ENCODE assay signal across 1 cellular context in the genomic region with DNA sequence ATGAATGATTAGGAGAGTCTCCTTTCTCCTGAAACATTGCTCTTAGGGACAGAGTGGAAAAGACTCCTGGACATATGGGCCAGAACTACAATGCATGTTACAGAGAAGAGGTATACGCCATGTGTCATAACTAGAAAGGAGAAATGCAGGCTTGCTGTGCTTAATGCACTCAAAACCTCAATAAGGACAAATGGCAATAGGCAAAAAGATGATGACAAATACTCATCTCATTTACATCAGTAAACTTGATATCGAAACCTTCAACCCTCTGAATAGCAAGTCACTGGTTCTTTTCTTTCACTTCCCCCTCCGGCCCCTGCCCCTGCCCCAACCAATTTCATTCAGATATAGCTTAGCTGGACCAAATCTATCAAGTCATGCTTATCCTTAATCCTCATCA.
TF ChIP-seq lines count a peak whose summit lies in the region.

No MANE protein-coding gene starts in this region.

TF ChIP-seq in HepG2, 621 proteins besides CTCF, POLR2A, EP300 and RAD21 (continued from another document):
- TF ChIP-seq, protein P1, sequence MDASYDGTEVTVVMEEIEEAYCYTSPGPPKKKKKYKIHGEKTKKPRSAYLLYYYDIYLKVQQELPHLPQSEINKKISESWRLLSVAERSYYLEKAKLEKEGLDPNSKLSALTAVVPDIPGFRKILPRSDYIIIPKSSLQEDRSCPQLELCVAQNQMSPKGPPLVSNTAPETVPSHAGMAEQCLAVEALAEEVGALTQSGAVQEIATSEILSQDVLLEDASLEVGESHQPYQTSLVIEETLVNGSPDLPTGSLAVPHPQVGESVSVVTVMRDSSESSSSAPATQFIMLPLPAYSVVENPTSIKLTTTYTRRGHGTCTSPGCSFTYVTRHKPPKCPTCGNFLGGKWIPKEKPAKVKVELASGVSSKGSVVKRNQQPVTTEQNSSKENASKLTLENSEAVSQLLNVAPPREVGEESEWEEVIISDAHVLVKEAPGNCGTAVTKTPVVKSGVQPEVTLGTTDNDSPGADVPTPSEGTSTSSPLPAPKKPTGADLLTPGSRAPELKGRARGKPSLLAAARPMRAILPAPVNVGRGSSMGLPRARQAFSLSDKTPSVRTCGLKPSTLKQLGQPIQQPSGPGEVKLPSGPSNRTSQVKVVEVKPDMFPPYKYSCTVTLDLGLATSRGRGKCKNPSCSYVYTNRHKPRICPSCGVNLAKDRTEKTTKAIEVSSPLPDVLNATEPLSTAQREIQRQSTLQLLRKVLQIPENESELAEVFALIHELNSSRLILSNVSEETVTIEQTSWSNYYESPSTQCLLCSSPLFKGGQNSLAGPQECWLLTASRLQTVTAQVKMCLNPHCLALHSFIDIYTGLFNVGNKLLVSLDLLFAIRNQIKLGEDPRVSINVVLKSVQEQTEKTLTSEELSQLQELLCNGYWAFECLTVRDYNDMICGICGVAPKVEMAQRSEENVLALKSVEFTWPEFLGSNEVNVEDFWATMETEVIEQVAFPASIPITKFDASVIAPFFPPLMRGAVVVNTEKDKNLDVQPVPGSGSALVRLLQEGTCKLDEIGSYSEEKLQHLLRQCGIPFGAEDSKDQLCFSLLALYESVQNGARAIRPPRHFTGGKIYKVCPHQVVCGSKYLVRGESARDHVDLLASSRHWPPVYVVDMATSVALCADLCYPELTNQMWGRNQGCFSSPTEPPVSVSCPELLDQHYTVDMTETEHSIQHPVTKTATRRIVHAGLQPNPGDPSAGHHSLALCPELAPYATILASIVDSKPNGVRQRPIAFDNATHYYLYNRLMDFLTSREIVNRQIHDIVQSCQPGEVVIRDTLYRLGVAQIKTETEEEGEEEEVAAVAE (CRISPR knock-in tag; IDR thresholded peaks at IDR 0.05; ENCODE audit: borderline replicate concordance): no peak
- no peak for TF ChIP-seq ZNF549 (CRISPR knock-in tag; IDR thresholded peaks at IDR 0.05)
- TF ChIP-seq, protein P2, sequence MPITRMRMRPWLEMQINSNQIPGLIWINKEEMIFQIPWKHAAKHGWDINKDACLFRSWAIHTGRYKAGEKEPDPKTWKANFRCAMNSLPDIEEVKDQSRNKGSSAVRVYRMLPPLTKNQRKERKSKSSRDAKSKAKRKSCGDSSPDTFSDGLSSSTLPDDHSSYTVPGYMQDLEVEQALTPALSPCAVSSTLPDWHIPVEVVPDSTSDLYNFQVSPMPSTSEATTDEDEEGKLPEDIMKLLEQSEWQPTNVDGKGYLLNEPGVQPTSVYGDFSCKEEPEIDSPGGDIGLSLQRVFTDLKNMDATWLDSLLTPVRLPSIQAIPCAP (CRISPR knock-in tag; IDR thresholded peaks at IDR 0.05; ENCODE audit: low read depth): no peak
